12 cellular contexts compared by ENCODE assay signal in the genomic region with DNA sequence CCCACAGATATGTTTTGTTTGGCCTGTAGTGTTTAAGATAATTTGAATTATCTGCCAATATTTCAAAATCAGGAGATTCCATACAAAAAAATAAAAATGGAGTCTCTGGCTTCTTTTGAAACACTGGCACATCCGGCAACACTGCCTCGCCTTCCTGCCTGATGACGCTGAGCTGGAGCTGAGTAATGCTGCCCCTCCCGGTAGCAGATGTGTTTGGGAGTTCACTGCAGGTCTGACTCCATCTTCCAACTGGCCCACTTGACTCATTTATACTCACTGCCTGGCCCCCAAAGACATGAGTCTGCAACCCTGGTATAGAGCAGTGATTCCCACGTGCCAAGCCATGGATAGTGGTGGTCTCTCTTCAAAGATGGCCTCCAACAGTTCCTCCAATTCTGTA. TPM values are rescaled to one million over a fixed set of nuclear protein-coding genes. Genes with fewer than 3 reads are reported as not detected.
DNase-seq lines count a peak whose midpoint lies in the region; ATAC-seq and TF ChIP-seq lines count a peak whose summit lies in the region.
"Had no signal": no experiment of that assay in that cellular context is flagged by ENCODE, and none has a peak within 500 bp of the region (broad histone marks: within the 10 kb centered on the region; RNA-seq: fewer than 3 reads in every experiment).

No MANE protein-coding gene starts in this region.

- peak; percentile 21 for TF ChIP-seq CTCF in epithelial cell of esophagus (IDR thresholded peaks at IDR 0.05; ENCODE audit: insufficient read depth, low read depth, low read length, missing control alignments)
- peak; percentile 28 for TF ChIP-seq CTCF in osteoblast (IDR thresholded peaks at IDR 0.05; ENCODE audit: extremely low read depth, low read depth, low read length)

- H3K4me1 ChIP-seq in osteoblast (ENCODE audit: insufficient read depth, low read length), result peaks cover 14% of the 10 kb centered on the region
- H3K4me1 ChIP-seq: gastrocnemius medialis had no signal

- no peaks in the 10 kb centered on the region for H4K20me1 ChIP-seq in osteoblast (ENCODE audit: insufficient read depth, low read length)

- no peaks in the 10 kb centered on the region for H3K9me3 ChIP-seq in osteoblast (ENCODE audit: low read depth, low read length)
- H3K9me3 ChIP-seq: gastrocnemius medialis had no signal

- no peaks in the 10 kb centered on the region for H3K27me3 ChIP-seq in osteoblast (ENCODE audit: insufficient read depth, low read length)
- H3K27me3 ChIP-seq: gastrocnemius medialis had no signal

- H3K4me3 ChIP-seq in epithelial cell of esophagus (ENCODE audit: low read length) (no peak overlapping the region), osteoblast (ENCODE audit: insufficient read depth, low read length) (peak overlapping the region; percentile 45)
- H3K4me3 ChIP-seq: gastrocnemius medialis had no signal

- H3K27ac ChIP-seq in osteoblast (ENCODE audit: low read depth, low read length), result peak overlapping the region; percentile 94
- H3K27ac ChIP-seq: gastrocnemius medialis, VCaP had no signal

- H2AFZ ChIP-seq in osteoblast (ENCODE audit: low read length), result peak overlapping the region; percentile 74

- ATAC-seq in GM18870 (IDR thresholded peaks at IDR 0.05; ENCODE audit: unreplicated experiment), result no peak
- ATAC-seq in HG03025 (IDR thresholded peaks at IDR 0.05; ENCODE audit: low FRiP score, unreplicated experiment), result no peak
- no peak for ATAC-seq in HG03159 (IDR thresholded peaks at IDR 0.05; ENCODE audit: unreplicated experiment)
- ATAC-seq: gastrocnemius medialis; naive thymus-derived CD4-positive, alpha-beta T cell had no signal

- H3K79me2 ChIP-seq in osteoblast (ENCODE audit: insufficient read depth, low read length), result no peaks in the 10 kb centered on the region

- DNase-seq in DMS 273 treated with DMSO at 0.1 percent for 48 hours (lab: John Stamatoyannopoulos, UW), result peak; percentile 90
- DNase-seq in NCI-H446 treated with DMSO at 0.1 percent for 48 hours (lab: John Stamatoyannopoulos, UW), result peak; percentile 74
- peak; percentile 92 for DNase-seq in epithelial cell of esophagus (ENCODE audit: low read depth)
- peak; percentile 93 for DNase-seq in osteoblast (ENCODE audit: insufficient read length, low spot score, missing footprints)
- no peak for DNase-seq in inferior parietal cortex (ENCODE audit: extremely low spot score)
- DNase-seq: gastrocnemius medialis; Karpas-422; naive thymus-derived CD4-positive, alpha-beta T cell had no signal

- H3K36me3 ChIP-seq in osteoblast (ENCODE audit: insufficient read depth, low read length), result peaks cover 30% of the 10 kb centered on the region
- H3K36me3 ChIP-seq: gastrocnemius medialis had no signal

- H3K4me2 ChIP-seq in osteoblast (ENCODE audit: insufficient read depth, low read length), result peak overlapping the region; percentile 45

RNA-seq across cellular contexts. Expression of a gene that starts 7.4 kb away (rescaled TPM):
- total RNA-seq in osteoblast, result 8.8 and 10.1 TPM in 2 replicates
